Comparison of ENCODE assay signal across 1 cellular context in the genomic region with DNA sequence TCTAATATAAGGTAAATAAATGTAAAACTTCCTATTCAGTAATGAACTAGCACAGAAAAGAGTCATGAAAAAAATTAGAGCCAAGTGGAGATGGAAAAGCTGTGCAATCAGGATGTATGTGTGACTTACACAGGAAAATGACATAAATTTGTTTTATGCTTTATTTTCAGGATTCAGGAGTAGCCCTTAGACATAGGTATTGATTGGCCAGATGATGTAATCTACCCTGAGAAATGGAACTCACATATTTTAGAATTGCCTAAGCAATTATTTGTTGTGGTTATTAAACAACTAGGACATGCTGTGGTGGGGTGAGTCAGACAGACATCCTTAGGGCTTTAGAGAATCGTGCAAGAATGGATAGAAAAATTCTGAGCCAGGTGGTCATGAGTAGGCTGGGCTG.
TF ChIP-seq lines count a peak whose summit lies in the region.

No MANE protein-coding gene starts in this region.

TF ChIP-seq in IMR-90, 13 proteins besides CTCF, POLR2A, EP300 and RAD21 (continued from another document):
- TF ChIP-seq, protein P1, sequence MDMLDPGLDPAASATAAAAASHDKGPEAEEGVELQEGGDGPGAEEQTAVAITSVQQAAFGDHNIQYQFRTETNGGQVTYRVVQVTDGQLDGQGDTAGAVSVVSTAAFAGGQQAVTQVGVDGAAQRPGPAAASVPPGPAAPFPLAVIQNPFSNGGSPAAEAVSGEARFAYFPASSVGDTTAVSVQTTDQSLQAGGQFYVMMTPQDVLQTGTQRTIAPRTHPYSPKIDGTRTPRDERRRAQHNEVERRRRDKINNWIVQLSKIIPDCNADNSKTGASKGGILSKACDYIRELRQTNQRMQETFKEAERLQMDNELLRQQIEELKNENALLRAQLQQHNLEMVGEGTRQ (IDR thresholded peaks at IDR 0.05; ENCODE audit: low read depth, low read length), result no peak
- TF ChIP-seq CEBPB (IDR thresholded peaks at IDR 0.05; ENCODE audit: low read depth, low read length) (peak; percentile 94), RFX5 (IDR thresholded peaks at IDR 0.05; ENCODE audit: low read depth, low read length) (no peak), FOS (IDR thresholded peaks at IDR 0.05; ENCODE audit: low read depth, low read length) (peak; percentile 73), NFE2L2 (IDR thresholded peaks at IDR 0.05; ENCODE audit: low read depth, low read length) (peak; percentile 8; the same call in 1 of the 2 replicates), MXI1 (IDR thresholded peaks at IDR 0.05; ENCODE audit: borderline replicate concordance, low read depth, low read length) (no peak)
- TF ChIP-seq, protein P2, sequence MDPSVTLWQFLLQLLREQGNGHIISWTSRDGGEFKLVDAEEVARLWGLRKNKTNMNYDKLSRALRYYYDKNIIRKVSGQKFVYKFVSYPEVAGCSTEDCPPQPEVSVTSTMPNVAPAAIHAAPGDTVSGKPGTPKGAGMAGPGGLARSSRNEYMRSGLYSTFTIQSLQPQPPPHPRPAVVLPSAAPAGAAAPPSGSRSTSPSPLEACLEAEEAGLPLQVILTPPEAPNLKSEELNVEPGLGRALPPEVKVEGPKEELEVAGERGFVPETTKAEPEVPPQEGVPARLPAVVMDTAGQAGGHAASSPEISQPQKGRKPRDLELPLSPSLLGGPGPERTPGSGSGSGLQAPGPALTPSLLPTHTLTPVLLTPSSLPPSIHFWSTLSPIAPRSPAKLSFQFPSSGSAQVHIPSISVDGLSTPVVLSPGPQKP (IDR thresholded peaks at IDR 0.05; ENCODE audit: borderline replicate concordance, low read depth, low read length), result no peak
TF ChIP-seq in IMR-90: peak in this region for 6.
